In the genomic region with DNA sequence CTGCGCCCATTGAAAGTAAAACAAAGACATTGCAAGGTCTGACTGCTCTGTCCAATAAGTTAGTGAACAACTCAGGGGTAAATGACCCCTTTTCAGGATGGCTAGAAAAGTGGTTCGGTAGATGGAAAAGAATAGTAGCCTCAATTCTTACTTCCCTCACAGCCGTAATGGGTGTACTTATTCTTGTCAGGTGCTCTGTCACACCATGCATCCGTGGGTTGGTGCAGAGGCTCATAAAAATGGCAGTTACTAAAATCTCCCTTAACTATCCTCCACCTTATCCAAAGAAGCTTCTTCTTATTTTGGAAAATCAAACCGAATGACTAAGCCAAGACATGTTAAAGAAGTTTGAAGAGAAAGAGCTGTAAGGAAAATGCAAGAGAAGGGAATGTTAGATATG, we compare ENCODE assay signal across 16 cellular contexts. TPM values are rescaled to one million over a fixed set of nuclear protein-coding genes. Genes with fewer than 3 reads are reported as not detected.
DNase-seq lines count a peak whose midpoint lies in the region; ATAC-seq and TF ChIP-seq lines count a peak whose summit lies in the region.
"Had no signal": no experiment of that assay in that cellular context is flagged by ENCODE, and none has a peak within 500 bp of the region (broad histone marks: within the 10 kb centered on the region; RNA-seq: fewer than 3 reads in every experiment).

No MANE protein-coding gene starts in this region.

- DNase-seq in A673 (ENCODE audit: low spot score) (no peak), PC-3 (no peak), epithelial cell of prostate (ENCODE audit: low read depth, low spot score) (no peak), progenitor cell of endocrine pancreas (ENCODE audit: low spot score, unreplicated experiment) (no peak), NCI-H226 (no peak), GM10248 (ENCODE audit: extremely low spot score) (no peak)
- no peak for DNase-seq in activated CD4-positive, alpha-beta T cell treated with anti-CD3 and anti-CD28 coated beads, Interleukin-2, amount 50 U/mL, for 4 hours
- DNase-seq in CD8-positive, alpha-beta memory T cell = no peak
- DNase-seq: 8988T; ACHN; CD4-positive, CD25-positive, alpha-beta regulatory T cell; DND-41; GDM1; GOT3; H9 had no signal

- no peak overlapping the region for H3K4me2 ChIP-seq in PC-3 (ENCODE audit: low read length)
- H3K4me2 ChIP-seq: BLaER1 treated with 17β-estradiol and CSF1 and Interleukin-3, amounts not matched to agents 10 nM and 100 nM had no signal

- H3K27ac ChIP-seq in A673 (ENCODE audit: low read depth, low read length, poor library complexity, severe bottlenecking) = no peak overlapping the region
- peak overlapping the region; percentile 52 for H3K27ac ChIP-seq in PC-3 (ENCODE audit: low read length)
- H3K27ac ChIP-seq in epithelial cell of prostate = peak overlapping the region; percentile 98
- no peak overlapping the region for H3K27ac ChIP-seq in CD8-positive, alpha-beta memory T cell (ENCODE audit: low read depth, low read length)
- H3K27ac ChIP-seq: BLaER1 treated with 17β-estradiol and CSF1 and Interleukin-3, amounts not matched to agents 10 nM and 100 nM had no signal

- H3K36me3 ChIP-seq in A673 (ENCODE audit: insufficient read depth, low read length, poor library complexity, severe bottlenecking) = no peaks in the 10 kb centered on the region
- peaks cover 82% of the 10 kb centered on the region for H3K36me3 ChIP-seq in PC-3 (ENCODE audit: low read depth, low read length)
- peaks cover 5% of the 10 kb centered on the region for H3K36me3 ChIP-seq in CD8-positive, alpha-beta memory T cell (ENCODE audit: insufficient read depth, low read length)

- TSS peak; percentile 24 for BruUV-seq in A673 (replicated peaks; lab: Mats Ljungman, UMichigan)
- TSS peak; percentile 35 for BruUV-seq in PC-3 (replicated peaks; lab: Mats Ljungman, UMichigan)

- H3K4me1 ChIP-seq in A673 (ENCODE audit: insufficient read depth, low read length, poor library complexity, severe bottlenecking) (no peaks in the 10 kb centered on the region), PC-3 (ENCODE audit: insufficient read depth, low read length) (peaks cover 19% of the 10 kb centered on the region)
- peaks cover 12% of the 10 kb centered on the region for H3K4me1 ChIP-seq in CD8-positive, alpha-beta memory T cell (ENCODE audit: insufficient read depth, low read length)

- no peak overlapping the region for H3K4me3 Mint-ChIP-seq in progenitor cell of endocrine pancreas (ENCODE audit: low read depth)
- H3K4me3 Mint-ChIP-seq in CD8-positive, alpha-beta memory T cell = no peak overlapping the region
- H3K4me3 Mint-ChIP-seq: H9 had no signal

- no peaks in the 10 kb centered on the region for H3K27me3 Mint-ChIP-seq in progenitor cell of endocrine pancreas
- H3K27me3 Mint-ChIP-seq in CD8-positive, alpha-beta memory T cell = no peaks in the 10 kb centered on the region
- H3K27me3 Mint-ChIP-seq: CD4-positive, CD25-positive, alpha-beta regulatory T cell had no signal

- H3K4me3 ChIP-seq in A673 (ENCODE audit: low read depth, low read length, poor library complexity, severe bottlenecking) (no peak overlapping the region), PC-3 (ENCODE audit: low read length) (no peak overlapping the region)
- H3K4me3 ChIP-seq in CD8-positive, alpha-beta memory T cell (ENCODE audit: low read length) = no peak overlapping the region
- H3K4me3 ChIP-seq: BLaER1 treated with 17β-estradiol and CSF1 and Interleukin-3, amounts not matched to agents 10 nM and 100 nM had no signal

- H3K4me1 Mint-ChIP-seq in progenitor cell of endocrine pancreas (ENCODE audit: low read depth) = peaks cover 17% of the 10 kb centered on the region
- peaks cover 15 to 30% (median 17%) of the 10 kb centered on the region in 3 donors for H3K4me1 Mint-ChIP-seq in CD8-positive, alpha-beta memory T cell

- POLR2A ChIA-PET in A673 (lab: Charles Lee; ENCODE audit: low non-redundant PET) (no interaction called here), PC-3 (lab: Charles Lee; ENCODE audit: unreplicated experiment) (no interaction called here), GM10248 (lab: Yijun Ruan, JAX) (interaction anchor here (0.7 kb wide), 1 partner anchor 12 kb away, joined by 3 read pairs; no protein-coding TSS in a partner anchor)
- POLR2A ChIA-PET in CD8-positive, alpha-beta memory T cell (lab: Charles Lee) = no interaction called here

- peaks cover 33% of the 10 kb centered on the region for H3K79me2 ChIP-seq in PC-3 (ENCODE audit: low read length)

- CTCF ChIA-PET in A673 (lab: Charles Lee) = no interaction called here
- CTCF ChIA-PET in PC-3 (lab: Charles Lee) = no interaction called here
- CTCF ChIA-PET in CD8-positive, alpha-beta memory T cell (lab: Charles Lee) = no interaction called here
- CTCF ChIA-PET in GM10248 (lab: Yijun Ruan, JAX) = no interaction called here

- TF ChIP-seq CTCF in A673 (conservative IDR thresholded peaks at IDR 0.05; ENCODE audit: low read depth, low read length) (no peak), PC-3 (conservative IDR thresholded peaks at IDR 0.05; ENCODE audit: low read depth, low read length) (no peak), progenitor cell of endocrine pancreas (IDR thresholded peaks at IDR 0.05; ENCODE audit: unreplicated experiment) (no peak), GM10248 (IDR thresholded peaks at IDR 0.05; ENCODE audit: control extremely low read depth, extremely low read depth, low read depth, missing control alignments) (no peak)

- H3K9me2 ChIP-seq in PC-3 (replicated peaks; ENCODE audit: low read length) = no peaks in the 10 kb centered on the region

- intact Hi-C loops in A673 (cut with micrococcal nuclease; ENCODE audit: unreplicated experiment) = no loop called here
- intact Hi-C loops in PC-3 (cut with micrococcal nuclease) = no loop called here

- no peaks in the 10 kb centered on the region for H3K9me3 Mint-ChIP-seq in progenitor cell of endocrine pancreas (ENCODE audit: low read depth)
- H3K9me3 Mint-ChIP-seq in CD8-positive, alpha-beta memory T cell = peaks cover 0 to 3% (median 0%) of the 10 kb centered on the region in 5 donors
- H3K9me3 Mint-ChIP-seq: H9 had no signal

- H2AFZ ChIP-seq in PC-3 (ENCODE audit: low read length) = no peak overlapping the region

- H4K20me1 ChIP-seq in PC-3 (ENCODE audit: low read length) = no peaks in the 10 kb centered on the region

- H3F3A ChIP-seq in PC-3 (ENCODE audit: low read length, unreplicated experiment) = no peaks in the 10 kb centered on the region

- H3K9ac ChIP-seq in PC-3 (ENCODE audit: low read length) = no peak overlapping the region
- H3K9ac ChIP-seq: BLaER1 treated with 17β-estradiol and CSF1 and Interleukin-3, amounts not matched to agents 10 nM and 100 nM had no signal

- peaks cover 5% of the 10 kb centered on the region for H3K36me3 Mint-ChIP-seq in progenitor cell of endocrine pancreas (ENCODE audit: insufficient read depth)
- peaks cover 11 to 31% (median 14%) of the 10 kb centered on the region in 3 donors for H3K36me3 Mint-ChIP-seq in CD8-positive, alpha-beta memory T cell

- no peak for ATAC-seq in PC-3

- H3K9me3 ChIP-seq in A673 (ENCODE audit: low read depth, low read length, poor library complexity, severe bottlenecking) = no peaks in the 10 kb centered on the region
- peaks cover 24% of the 10 kb centered on the region; the same call in 1 of the 2 replicates for H3K9me3 ChIP-seq in PC-3 (ENCODE audit: low read length)
- no peaks in the 10 kb centered on the region for H3K9me3 ChIP-seq in CD8-positive, alpha-beta memory T cell (ENCODE audit: low read length)

- H3K27me3 ChIP-seq in A673 (replicated peaks; ENCODE audit: insufficient read depth, low read depth, low read length, poor library complexity) = no peaks in the 10 kb centered on the region
- no peaks in the 10 kb centered on the region for H3K27me3 ChIP-seq in PC-3 (ENCODE audit: low read length)
- H3K27me3 ChIP-seq in CD8-positive, alpha-beta memory T cell (ENCODE audit: insufficient read depth, low read length, poor library complexity, severe bottlenecking) = no peaks in the 10 kb centered on the region
- H3K27me3 ChIP-seq: BLaER1 treated with 17β-estradiol and CSF1 and Interleukin-3, amounts not matched to agents 10 nM and 100 nM had no signal

- H3K27ac Mint-ChIP-seq in progenitor cell of endocrine pancreas = peak overlapping the region; percentile 79
- peak overlapping the region in 1 of 8 donors; percentile 31 for H3K27ac Mint-ChIP-seq in CD8-positive, alpha-beta memory T cell

RNA-seq across cellular contexts. Expression of a gene that starts 31.4 kb away (rescaled TPM):
- 23.0 and 23.7 TPM in 2 replicates for total RNA-seq in A673 (2021)
- 32.9 and 45.4 TPM in 2 replicates for total RNA-seq in PC-3 (2014; rRNA removed)
- total RNA-seq in progenitor cell of endocrine pancreas = 72.1 and 79.7 TPM in 2 replicates
- 10 to 100 TPM; 26.9 to 28.0 TPM for total RNA-seq in CD8-positive, alpha-beta memory T cell
- 23.1 TPM for polyA plus RNA-seq in CD8-positive, alpha-beta memory T cell

Comparison
In these comparisons a context has a peak if more than half of its experiments do, and no peak if none do; other contexts are left out.
1. H3K27ac ChIP-seq: peak in PC-3 (single experiment) and epithelial cell of prostate (single experiment); none in A673 (single experiment) and CD8-positive, alpha-beta memory T cell (single experiment).